ENCODE assay signal across 10 cellular contexts in the genomic region with DNA sequence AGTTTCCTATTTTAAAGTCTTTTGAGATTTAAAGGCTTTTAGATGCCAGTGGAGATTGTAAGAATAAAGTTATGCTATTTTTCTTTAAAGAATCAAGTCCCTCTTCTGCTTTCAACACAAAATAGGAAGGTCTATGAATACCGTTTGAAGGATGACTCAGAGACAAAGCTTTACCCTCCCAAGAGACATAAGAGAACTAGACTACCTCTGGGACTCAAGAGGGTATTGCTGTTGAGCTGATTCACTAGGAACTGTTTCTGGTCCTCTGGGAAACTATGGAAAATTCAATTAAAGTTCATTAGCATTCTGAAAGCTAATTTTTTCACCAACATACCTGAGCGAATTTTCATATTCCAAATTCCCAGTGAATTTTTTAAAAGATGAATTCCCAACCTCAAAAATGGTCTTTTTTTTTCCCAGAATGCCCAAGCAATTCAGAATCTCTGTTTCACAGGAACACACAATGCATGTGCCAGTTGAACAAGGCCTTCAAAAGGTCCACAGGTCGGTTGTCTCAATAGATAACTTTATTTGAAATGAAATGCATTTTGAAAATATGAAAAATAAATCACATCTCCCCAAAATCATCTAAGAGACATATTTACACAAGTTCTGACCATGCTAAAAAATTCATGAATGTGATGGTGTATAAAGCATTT. TPM values are rescaled to one million over a fixed set of nuclear protein-coding genes. Genes with fewer than 3 reads are reported as not detected.
DNase-seq lines count a peak whose midpoint lies in the region; ATAC-seq, FAIRE-seq and TF ChIP-seq lines count a peak whose summit lies in the region.
"Had no signal": no experiment of that assay in that cellular context is flagged by ENCODE, and none has a peak within 500 bp of the region (broad histone marks: within the 10 kb centered on the region; RNA-seq: fewer than 3 reads in every experiment).

No MANE protein-coding gene starts in this region.

- peak overlapping the region; percentile 15; the same call in 1 of the 2 replicates for H3K9ac ChIP-seq in GM23248

- TF ChIP-seq RAD21 in A549 (conservative IDR thresholded peaks at IDR 0.05 in 1 of 2, IDR thresholded peaks at IDR 0.05 in 1 of 2) = peak; percentile 5 to 27; a peak in 3 of 5 replicates

- in situ Hi-C loops in GM23248 (cut with MboI) = loop anchor here (10.0 kb wide), 1 partner anchor 210 kb away; no protein-coding TSS in a partner anchor

- peaks cover 56% of the 10 kb centered on the region for H3K4me1 ChIP-seq in A549
- peaks cover 55% of the 10 kb centered on the region for H3K4me1 ChIP-seq in GM23248 (ENCODE audit: insufficient read depth)
- peaks cover 0 to 32% (median 26%) of the 10 kb centered on the region in 4 donors for H3K4me1 ChIP-seq in esophagus muscularis mucosa

- peak; percentile 55 to 62; a peak in 5 of 6 replicates for ATAC-seq in A549
- ATAC-seq in GM19035 (IDR thresholded peaks at IDR 0.05; ENCODE audit: unreplicated experiment) = no peak
- ATAC-seq: stimulated activated memory B cell treated with anti-CD40 and anti-IgM and Interleukin-4, amounts not matched to agents 10 μg/mL and 1 μg/mL and 100 μg/mL, for 72 hours had no signal

- H3K27ac ChIP-seq in A549 (peak overlapping the region; percentile 90 to 92), GM23248 (peak overlapping the region; percentile 96), RWPE1 (no peak overlapping the region), esophagus muscularis mucosa (replicated peaks in 1 of 4) (no peak overlapping the region)

- no peaks in the 10 kb centered on the region for H4K20me1 ChIP-seq in GM23248 (ENCODE audit: insufficient read depth)

- CTCF ChIA-PET in A549 (lab: Yijun Ruan, JAX) (interaction anchor here (0.6 to 2.7 kb wide), 5 partner anchors 44 to 497 kb away, joined by 3 to 9 read pairs (median 4); no protein-coding TSS in a partner anchor), RWPE1 (lab: Yijun Ruan, JAX) (interaction anchor here (0.6 kb wide), 3 partner anchors 157 to 419 kb away, joined by 3 to 4 read pairs (median 4); no protein-coding TSS in a partner anchor)

- H2AFZ ChIP-seq in GM23248 = no peak overlapping the region

- WGBS in A549 (ENCODE audit: missing lambda C conversion rate) = 7% methylated on average over 3 of the region's 3 CpGs
- WGBS in GM23248 (ENCODE audit: low coverage in 1 of 2, low lambda C conversion rate in 2 of 2, missing lambda C conversion rate in 2 of 2), 2 experiments = 34 to 36% methylated on average over 3 of the region's 3 CpGs
- 72% methylated on average over 3 of the region's 3 CpGs for WGBS in esophagus muscularis mucosa

- H3K27me3 ChIP-seq in GM23248 (replicated peaks; ENCODE audit: insufficient read depth) (no peaks in the 10 kb centered on the region), esophagus muscularis mucosa (no peaks in the 10 kb centered on the region)

- H3F3A ChIP-seq in GM23248 (ENCODE audit: insufficient read depth) = peaks cover 80% of the 10 kb centered on the region

- peak; percentile 65 to 81 for DNase-seq in A549 (ENCODE audit: low read depth in 1 of 2, low spot score in 1 of 2)
- peak; percentile 90 for DNase-seq in GM23248
- DNase-seq in RWPE1 (ENCODE audit: low spot score) = peak; percentile 46
- DNase-seq in epithelial cell of esophagus (ENCODE audit: low read depth) = peak; percentile 77
- no peak for DNase-seq in NCI-H1436 (lab: John Stamatoyannopoulos, UW)
- no peak for DNase-seq in esophagus muscularis mucosa (ENCODE audit: extremely low spot score)
- no peak for DNase-seq in NCI-H1694 (lab: John Stamatoyannopoulos, UW)
- DNase-seq: activated CD4-positive, alpha-beta T cell treated with anti-CD3 and anti-CD28 coated beads for 4 hours had no signal

- POLR2A ChIA-PET in A549 (lab: Yijun Ruan, JAX) (interaction anchor here (0.5 to 3.3 kb wide), 23 partner anchors 12 to 514 kb away, joined by 3 to 17 read pairs (median 4); a partner anchor contains a TSS), RWPE1 (lab: Yijun Ruan, JAX; ENCODE audit: low non-redundant PET) (interaction anchor here (0.7 kb wide), 1 partner anchor 359 kb away, joined by 3 read pairs; no protein-coding TSS in a partner anchor)

- H3K79me2 ChIP-seq in GM23248 (ENCODE audit: insufficient read depth) = peaks cover 31% of the 10 kb centered on the region

- H3K36me3 ChIP-seq in GM23248 (ENCODE audit: low read depth) (peaks cover 26% of the 10 kb centered on the region), esophagus muscularis mucosa (no peaks in the 10 kb centered on the region)

- peak; percentile 79 for FAIRE-seq in A549 (lab: Jason Lieb, UNC)

- TF ChIP-seq CTCF in A549 (IDR thresholded peaks at IDR 0.05) (no peak), RWPE1 (conservative IDR thresholded peaks at IDR 0.05; ENCODE audit: low read depth) (no peak), epithelial cell of esophagus (IDR thresholded peaks at IDR 0.05; ENCODE audit: insufficient read depth, low read depth, low read length, missing control alignments) (no peak), esophagus muscularis mucosa (IDR thresholded peaks at IDR 0.05) (no peak)

- TF ChIP-seq EP300 in A549 (IDR thresholded peaks at IDR 0.05) = no peak
- TF ChIP-seq EP300 in esophagus muscularis mucosa (IDR thresholded peaks at IDR 0.05) = no peak

- TF ChIP-seq POLR2A in A549 (IDR thresholded peaks at IDR 0.05; ENCODE audit: low read length) = no peak
- no peak for TF ChIP-seq POLR2A in esophagus muscularis mucosa (IDR thresholded peaks at IDR 0.05; ENCODE audit: low read depth)

- H3K9me3 ChIP-seq in A549 = no peaks in the 10 kb centered on the region
- H3K9me3 ChIP-seq in GM23248 (ENCODE audit: low read depth) = no peaks in the 10 kb centered on the region
- H3K9me3 ChIP-seq in esophagus muscularis mucosa = no peaks in the 10 kb centered on the region

- intact Hi-C loops in esophagus muscularis mucosa (cut with DNase I) = loop anchor here (10.0 kb wide), 1 partner anchor 210 kb away; no protein-coding TSS in a partner anchor

- no peaks in the 10 kb centered on the region for H3K9me2 ChIP-seq in GM23248 (ENCODE audit: insufficient read depth)

- H3K4me2 ChIP-seq in A549 (peak overlapping the region; percentile 75), GM23248 (ENCODE audit: unreplicated experiment) (peak overlapping the region; percentile 34)

- no peak overlapping the region for H3K4me3 ChIP-seq in A549
- H3K4me3 ChIP-seq in GM23248 = no peak overlapping the region
- H3K4me3 ChIP-seq in epithelial cell of esophagus (ENCODE audit: low read length) = no peak overlapping the region
- H3K4me3 ChIP-seq in esophagus muscularis mucosa = no peak overlapping the region

TF ChIP-seq in A549, 52 proteins besides CTCF, POLR2A, EP300 and RAD21 (continues in another document):
- TF ChIP-seq HOXB13 (CRISPR knock-in tag; IDR thresholded peaks at IDR 0.05; ENCODE audit: low read depth) (peak; percentile 50), HOXA7 (CRISPR knock-in tag; IDR thresholded peaks at IDR 0.05) (peak; percentile 30), SMC3 (IDR thresholded peaks at IDR 0.05) (0 out of 3 replicates have a peak, but pooled peaks have one; percentile 16), EHF (CRISPR knock-in tag; IDR thresholded peaks at IDR 0.05) (peak; percentile 42; the same call in 1 of the 2 replicates), ESRRA (IDR thresholded peaks at IDR 0.05; ENCODE audit: borderline replicate concordance, low read length) (no peak), NFE2L2 (conservative IDR thresholded peaks at IDR 0.05; ENCODE audit: low read length) (no peak), HOXB5 (CRISPR knock-in tag; IDR thresholded peaks at IDR 0.05) (0 out of 2 replicates have a peak, but pooled peaks have one; percentile 62), FOSL2 (IDR thresholded peaks at IDR 0.05) (0 out of 2 replicates have a peak, but pooled peaks have one; percentile 41), FOSL2 (CRISPR knock-in tag; IDR thresholded peaks at IDR 0.05) (peak; percentile 84), CEBPB (IDR thresholded peaks at IDR 0.05) (0 out of 4 replicates have a peak, but pooled peaks of 1 of the 2 experiments have one; percentile 3), JUNB (IDR thresholded peaks at IDR 0.05) (peak; percentile 48), CHD2 (IDR thresholded peaks at IDR 0.05; ENCODE audit: low read length, partially characterized antibody) (peak; percentile 16), EHMT2 (IDR thresholded peaks at IDR 0.05; ENCODE audit: low read depth) (no peak)
- TF ChIP-seq, protein P1, sequence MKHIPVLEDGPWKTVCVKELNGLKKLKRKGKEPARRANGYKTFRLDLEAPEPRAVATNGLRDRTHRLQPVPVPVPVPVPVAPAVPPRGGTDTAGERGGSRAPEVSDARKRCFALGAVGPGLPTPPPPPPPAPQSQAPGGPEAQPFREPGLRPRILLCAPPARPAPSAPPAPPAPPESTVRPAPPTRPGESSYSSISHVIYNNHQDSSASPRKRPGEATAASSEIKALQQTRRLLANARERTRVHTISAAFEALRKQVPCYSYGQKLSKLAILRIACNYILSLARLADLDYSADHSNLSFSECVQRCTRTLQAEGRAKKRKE (CRISPR knock-in tag; IDR thresholded peaks at IDR 0.05; ENCODE audit: low read depth) = peak; percentile 65; the same call in 1 of the 2 replicates

RNA-seq across cellular contexts. Expression of a gene that starts 6.5 kb away (rescaled TPM):
- polyA plus RNA-seq in A549 (2011; rRNA removed) (54.1 and 71.6 TPM in 2 replicates), A549 (2017; fragmentation: RNase III; extraction: RNeasy Plus Mini Kit Qiagen cat#74134 plus additional on column Dnase treatment) (32.7 to 43.1 TPM (median 39.3 TPM) in 3 replicates), GM23248 (2016; fragmentation: Nextera tagmentation; extraction: Ambion mirVana) (35.4 and 36.2 TPM in 2 replicates)
- polyA plus RNA-seq in A549 (2012; cell fraction: cytosol; rRNA removed) = 34.1 and 42.4 TPM in 2 replicates
- 42.2 and 45.0 TPM in 2 replicates for polyA plus RNA-seq in A549 (2012; cell fraction: nucleus; rRNA removed)
- polyA minus RNA-seq in A549 (2011; rRNA and poly(A)+ RNA removed) = 44.3 and 53.0 TPM in 2 replicates
- 35.7 and 36.7 TPM in 2 replicates for total RNA-seq in GM23248 (2014; rRNA removed; shearing (Covaris generic))
- 10 to 100 TPM in 1 of 4 donors, 1 to 10 TPM in 3; 5.0 to 25.3 (median 6.1) TPM for total RNA-seq in esophagus muscularis mucosa

RNA-seq across cellular contexts. Expression of a gene that starts 59.4 kb away (rescaled TPM):
- 640 and 943 TPM in 2 replicates for polyA plus RNA-seq in A549 (2011; rRNA removed)
- 191 and 238 TPM in 2 replicates for polyA plus RNA-seq in A549 (2012; cell fraction: cytosol; rRNA removed)
- polyA plus RNA-seq in A549 (2012; cell fraction: nucleus; rRNA removed) = 109 and 153 TPM in 2 replicates
- polyA plus RNA-seq in A549 (2017; fragmentation: RNase III; extraction: RNeasy Plus Mini Kit Qiagen cat#74134 plus additional on column Dnase treatment) = 695 to 725 TPM (median 709 TPM) in 3 replicates
- 135 and 141 TPM in 2 replicates for polyA minus RNA-seq in A549 (2011; rRNA and poly(A)+ RNA removed)
- 161 and 180 TPM in 2 replicates for total RNA-seq in GM23248 (2014; rRNA removed; shearing (Covaris generic))
- 189 and 190 TPM in 2 replicates for polyA plus RNA-seq in GM23248 (2016; fragmentation: Nextera tagmentation; extraction: Ambion mirVana)
- 100 to 1,000 TPM; 389 to 540 (median 445) TPM for total RNA-seq in esophagus muscularis mucosa

Comparison
In these comparisons a context has a peak if more than half of its experiments do, and no peak if none do; other contexts are left out.
1. DNase-seq: peak in A549 (2 of 2), GM23248 (single experiment), RWPE1 (single experiment) and epithelial cell of esophagus (single experiment); none in NCI-H1436 (single experiment), esophagus muscularis mucosa (single experiment) and NCI-H1694 (single experiment).
2. H3K27ac ChIP-seq: peak in A549 (2 of 2) and GM23248 (single experiment); none in RWPE1 (single experiment) and esophagus muscularis mucosa (0 of 4).